12 cellular contexts compared by ENCODE assay signal in the genomic region with DNA sequence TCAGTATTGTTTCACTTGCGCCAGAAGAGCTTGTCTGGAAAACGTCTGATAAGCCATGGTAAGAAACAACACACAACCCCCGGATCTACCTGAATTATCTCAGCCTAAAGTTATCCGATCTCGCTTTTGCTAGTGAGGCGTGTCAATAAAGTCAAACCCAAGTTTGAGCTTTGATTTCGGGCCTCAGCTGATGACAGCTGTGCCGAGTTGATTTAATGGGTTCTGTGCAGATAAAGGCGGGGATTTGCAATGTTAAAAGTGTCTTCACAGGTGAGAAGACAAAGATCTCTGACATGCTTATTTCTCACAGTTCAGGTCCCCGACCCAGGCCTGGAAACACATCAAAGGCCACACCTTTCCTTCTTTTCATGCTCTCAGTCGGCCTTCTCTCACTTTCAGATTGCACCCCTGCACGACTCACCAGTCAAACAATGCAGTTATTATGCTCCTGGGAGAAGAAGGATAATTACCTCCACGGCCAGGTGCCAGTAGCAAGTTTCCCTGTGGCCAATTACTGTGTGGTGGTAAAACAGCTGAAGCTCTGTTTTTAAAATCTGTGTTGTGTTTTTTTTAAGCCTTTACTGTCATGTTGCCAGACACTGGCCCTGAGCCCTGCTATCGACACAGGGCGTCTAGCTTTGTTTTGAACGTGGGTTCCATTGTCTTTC.
A peak's percentile ranks its signal among the peaks of the same experiment; 100 is the strongest.
DNase-seq lines count a peak whose midpoint lies in the region; ATAC-seq and TF ChIP-seq lines count a peak whose summit lies in the region.
"Had no signal": no experiment of that assay in that cellular context is flagged by ENCODE, and none has a peak within 500 bp of the region (broad histone marks: within the 10 kb centered on the region; RNA-seq: fewer than 3 reads in every experiment).

No MANE protein-coding gene starts in this region.

- H3K9me3 ChIP-seq in mammary epithelial cell (replicated peaks; ENCODE audit: insufficient read depth, low read length) (no peaks in the 10 kb centered on the region), parathyroid adenoma (ENCODE audit: control insufficient read depth, low read length) (no peaks in the 10 kb centered on the region)
- H3K9me3 ChIP-seq: HAP-1 had no signal

- no peaks in the 10 kb centered on the region for H3K79me2 ChIP-seq in mammary epithelial cell (ENCODE audit: insufficient read depth, low read length)
- no peaks in the 10 kb centered on the region for H3K79me2 ChIP-seq in parathyroid adenoma

- H3K36me3 ChIP-seq in H7 (replicated peaks; ENCODE audit: control insufficient read depth, insufficient read depth, low read length) (no peaks in the 10 kb centered on the region), mammary epithelial cell (ENCODE audit: insufficient read depth, low read length) (no peaks in the 10 kb centered on the region), parathyroid adenoma (ENCODE audit: control insufficient read depth, insufficient read depth, low read length) (no peaks in the 10 kb centered on the region)
- H3K36me3 ChIP-seq: HAP-1 had no signal

- no peaks in the 10 kb centered on the region for H3K9me3 Mint-ChIP-seq in glutamatergic neuron (ENCODE audit: unreplicated experiment)

- H3K4me2 ChIP-seq in mammary epithelial cell (ENCODE audit: insufficient read depth, low read depth, low read length) (peak overlapping the region; percentile 85), parathyroid adenoma (ENCODE audit: low read length) (no peak overlapping the region)

- H2AFZ ChIP-seq in mammary epithelial cell (ENCODE audit: low read depth, low read length) (peak overlapping the region; percentile 96), parathyroid adenoma (peak overlapping the region; percentile 42)

- peak; percentile 9 for DNase-seq in H7
- peak; percentile 84 for DNase-seq in NCI-H2029 treated with DMSO at 0.1 percent for 48 hours (lab: John Stamatoyannopoulos, UW)
- DNase-seq in mammary epithelial cell, result peak; percentile 96
- no peak for DNase-seq in cerebellum (ENCODE audit: low spot score)
- DNase-seq in glutamatergic neuron, result no peak
- DNase-seq in activated CD4-positive, alpha-beta T cell treated with anti-CD3 and anti-CD28 coated beads, Interleukin-2, amount 50 U/mL, for 48 hours, result no peak
- DNase-seq: activated T-cell treated with anti-CD3 and anti-CD28 coated beads, Interleukin-2, amount 50 U/mL, for 48 hours; T-helper 17 cell had no signal

- H3K4me3 ChIP-seq in H7 (ENCODE audit: insufficient read depth, low read depth, low read length) (no peak overlapping the region), mammary epithelial cell (replicated peaks in 1 of 3; ENCODE audit: insufficient read depth in 1 of 3, low read depth in 2 of 3, low read length in 3 of 3) (peak overlapping the region in 2 of 3 experiments; percentile 3 to 22), parathyroid adenoma (ENCODE audit: low read depth, low read length) (no peak overlapping the region)
- H3K4me3 ChIP-seq: HAP-1 had no signal

- intact Hi-C loops in mammary epithelial cell (cut with micrococcal nuclease), result no loop called here

- peak overlapping the region; percentile 88 for H3K27ac ChIP-seq in mammary epithelial cell (ENCODE audit: insufficient read depth, low read depth, low read length)
- H3K27ac ChIP-seq in parathyroid adenoma, result no peak overlapping the region
- H3K27ac ChIP-seq: HL-60 had no signal

- CTCF ChIA-PET in mammary epithelial cell (lab: Charles Lee; ENCODE audit: low non-redundant PET), result interaction anchor here (0.7 kb wide), 1 partner anchor 8 kb away, joined by 3 read pairs; no protein-coding TSS in a partner anchor

- TF ChIP-seq CTCF in mammary epithelial cell (conservative IDR thresholded peaks at IDR 0.05 in 1 of 2, IDR thresholded peaks at IDR 0.05 in 1 of 2; ENCODE audit: extremely low read depth in 1 of 2, insufficient read depth in 1 of 2, low read depth in 1 of 2, low read length in 2 of 2) (no peak), parathyroid adenoma (IDR thresholded peaks at IDR 0.05) (no peak), glutamatergic neuron (IDR thresholded peaks at IDR 0.05; ENCODE audit: partially characterized antibody, unreplicated experiment) (no peak)

- H3K27me3 Mint-ChIP-seq in glutamatergic neuron (ENCODE audit: unreplicated experiment), result no peaks in the 10 kb centered on the region

- 9% methylated on average over 16 of the region's 16 CpGs for WGBS in mammary epithelial cell (ENCODE audit: low coverage, missing lambda C conversion rate)

- H3K4me1 ChIP-seq in mammary epithelial cell (ENCODE audit: insufficient read depth, low read length), result peaks cover 19% of the 10 kb centered on the region
- H3K4me1 ChIP-seq in parathyroid adenoma, result no peaks in the 10 kb centered on the region
- H3K4me1 ChIP-seq: HAP-1 had no signal

- H4K20me1 ChIP-seq in mammary epithelial cell (ENCODE audit: insufficient read depth, low read length), result no peaks in the 10 kb centered on the region

- H3K4me3 Mint-ChIP-seq in glutamatergic neuron (ENCODE audit: unreplicated experiment), result no peak overlapping the region
- H3K4me3 Mint-ChIP-seq: T-helper 17 cell had no signal

- H3K9ac ChIP-seq in mammary epithelial cell (ENCODE audit: insufficient read depth, low read length) (peak overlapping the region; percentile 72), parathyroid adenoma (no peak overlapping the region)

- H3K27me3 ChIP-seq in H7 (ENCODE audit: control insufficient read depth, insufficient read depth, low read length) (no peaks in the 10 kb centered on the region), mammary epithelial cell (ENCODE audit: insufficient read depth, low read length) (no peaks in the 10 kb centered on the region), parathyroid adenoma (ENCODE audit: control insufficient read depth, insufficient read depth, low read length) (no peaks in the 10 kb centered on the region)

- dilution Hi-C loops in mammary epithelial cell (cut with HindIII; ENCODE audit: low sequenced_read_pairs), result loop anchor here (10.0 kb wide), 1 partner anchor 60 kb away; no protein-coding TSS in a partner anchor

- no TSS peak for BruUV-seq in mammary epithelial cell (replicated peaks; lab: Mats Ljungman, UMichigan)

- no peak overlapping the region for H3K27ac Mint-ChIP-seq in glutamatergic neuron (ENCODE audit: unreplicated experiment)
- H3K27ac Mint-ChIP-seq: T-helper 17 cell had no signal

- in situ Hi-C loops in mammary epithelial cell (cut with MboI; ENCODE audit: low sequenced_read_pairs in 2 of 2), result no loop called here

- H3K36me3 Mint-ChIP-seq in glutamatergic neuron (ENCODE audit: unreplicated experiment), result peaks cover 4% of the 10 kb centered on the region

- no peaks in the 10 kb centered on the region for H3K4me1 Mint-ChIP-seq in glutamatergic neuron (ENCODE audit: low read depth, unreplicated experiment)
- H3K4me1 Mint-ChIP-seq: T-helper 17 cell had no signal

- no peak for ATAC-seq in GM18517 (IDR thresholded peaks at IDR 0.05; ENCODE audit: unreplicated experiment)
- ATAC-seq: T-helper 17 cell had no signal

Comparison
In these comparisons a context has a peak if more than half of its experiments do, and no peak if none do; other contexts are left out.
1. DNase-seq: peak in H7 (single experiment), NCI-H2029 treated with DMSO at 0.1 percent for 48 hours (single experiment) and mammary epithelial cell (single experiment); none in cerebellum (single experiment), glutamatergic neuron (single experiment) and activated CD4-positive, alpha-beta T cell treated with anti-CD3 and anti-CD28 coated beads, Interleukin-2, amount 50 U/mL, for 48 hours (0 of 2).
2. H3K4me3 ChIP-seq: peak in mammary epithelial cell (2 of 3); none in H7 (single experiment) and parathyroid adenoma (single experiment).